In the genomic region with DNA sequence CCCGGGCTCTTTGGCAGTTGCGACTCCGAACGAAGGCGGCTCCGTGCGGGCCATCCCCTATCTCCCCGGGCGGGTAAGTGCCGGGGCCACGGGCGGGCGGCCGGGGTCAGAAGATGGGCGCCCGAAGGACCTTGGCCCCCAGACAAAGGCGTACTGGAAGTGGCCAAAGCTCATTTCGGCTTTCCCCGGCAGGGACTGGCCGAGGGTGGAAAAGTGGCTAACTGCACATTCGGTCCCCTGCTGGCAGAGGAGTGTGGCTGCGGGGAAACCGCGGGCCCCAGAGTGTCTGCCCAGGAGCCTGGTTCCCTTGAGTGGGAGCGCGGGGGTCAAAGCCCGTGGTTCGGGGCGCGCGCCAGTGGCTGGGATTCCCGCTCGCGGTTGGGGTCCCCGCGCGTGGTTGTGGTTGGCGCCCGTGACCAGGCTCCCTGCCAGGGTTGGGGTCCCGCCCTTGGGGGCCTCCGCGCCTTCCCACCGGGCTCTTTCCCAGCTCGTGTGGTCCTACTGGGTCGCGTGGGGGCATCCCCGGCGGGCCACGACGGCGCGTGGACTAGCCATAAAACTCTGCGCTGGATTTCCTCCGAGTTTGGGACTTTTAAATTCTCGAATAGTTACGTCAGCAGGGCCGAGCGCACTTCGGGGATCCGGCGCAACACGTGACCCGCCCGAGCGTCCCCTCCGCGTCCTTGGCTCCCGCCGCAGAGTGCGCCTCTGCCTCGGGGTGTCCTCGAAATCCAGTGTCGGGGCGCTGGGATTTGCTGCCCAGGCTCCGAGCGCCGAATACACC, we compare ENCODE assay signal across 8 cellular contexts.
DNase-seq lines count a peak whose midpoint lies in the region; ATAC-seq and TF ChIP-seq lines count a peak whose summit lies in the region.

No MANE protein-coding gene starts in this region.

- H3K9me3 ChIP-seq in NT2/D1 (ENCODE audit: insufficient read depth, low read length) (no peaks in the 10 kb centered on the region), liver (ENCODE audit: control insufficient read depth in 4 of 4, low read length in 3 of 4) (no peaks in the 10 kb centered on the region), tibial artery (no peaks in the 10 kb centered on the region)

- peak; percentile 56 for TF ChIP-seq CTCF in AG10803 (conservative IDR thresholded peaks at IDR 0.05; ENCODE audit: low read length)
- peak in 14 of 56 donors; percentile 10 to 34 (median 18) for TF ChIP-seq CTCF in dorsolateral prefrontal cortex (IDR thresholded peaks at IDR 0.05 in 54 of 56, conservative IDR thresholded peaks at IDR 0.05 in 2 of 56; ENCODE audit: low read depth in 1 of 56, partially characterized antibody in 56 of 56)
- TF ChIP-seq CTCF in liver (IDR thresholded peaks at IDR 0.05; ENCODE audit: low read depth, low read length, missing input control): peak; percentile 40
- peak; percentile 42 to 63 for TF ChIP-seq CTCF in tibial artery (IDR thresholded peaks at IDR 0.05)

- ATAC-seq in GM19351 (IDR thresholded peaks at IDR 0.05; ENCODE audit: unreplicated experiment): peak; percentile 60
- no peak for ATAC-seq in GM21526 (IDR thresholded peaks at IDR 0.05; ENCODE audit: low FRiP score, unreplicated experiment)
- no peak for ATAC-seq in HG03135 (IDR thresholded peaks at IDR 0.05; ENCODE audit: unreplicated experiment)

- intact Hi-C loops in dorsolateral prefrontal cortex (cut with DNase I): no loop called here
- intact Hi-C loops in tibial artery (cut with DNase I; ENCODE audit: low total_unique reads): loop anchor here (2.0 to 10.0 kb wide), 2 partner anchors 61 to 139 kb away; a partner anchor contains a TSS

- peak overlapping the region in 49 of 59 donors; percentile 10 to 91 (median 70) for H3K27ac ChIP-seq in dorsolateral prefrontal cortex
- peak overlapping the region; percentile 92 to 99 for H3K27ac ChIP-seq in liver (ENCODE audit: low read depth in 1 of 2, low read length in 2 of 2)
- peak overlapping the region; percentile 99 to 100 for H3K27ac ChIP-seq in tibial artery

- H3K9ac ChIP-seq in NT2/D1 (ENCODE audit: insufficient read length, low read depth) (peak overlapping the region; percentile 81), liver (ENCODE audit: low read depth in 1 of 2, low read length in 2 of 2) (peak overlapping the region; percentile 63 to 66)

- peak overlapping the region; percentile 71 for H3K4me3 ChIP-seq in AG10803 (ENCODE audit: low read length)
- H3K4me3 ChIP-seq in NT2/D1 (ENCODE audit: insufficient read length, low read depth): peak overlapping the region; percentile 54
- peak overlapping the region; percentile 41 to 77 (median 60) for H3K4me3 ChIP-seq in dorsolateral prefrontal cortex
- H3K4me3 ChIP-seq in liver (ENCODE audit: low read depth in 1 of 3, low read length in 3 of 3): peak overlapping the region; percentile 57 to 72 (median 67)
- peak overlapping the region; percentile 61 to 83 for H3K4me3 ChIP-seq in tibial artery

- DNase-seq in AG10803 (ENCODE audit: low read depth) (peak; percentile 71), NT2/D1 (ENCODE audit: low read depth, low spot score) (no peak), dorsolateral prefrontal cortex (peak in 2 of 10 donors; percentile 10 to 45), tibial artery (peak; percentile 70 to 91)

- peak; percentile 31 to 64 for TF ChIP-seq RAD21 in liver (IDR thresholded peaks at IDR 0.05)

- WGBS in liver: 2% methylated on average over 77 of the region's 77 CpGs

- H3K4me1 ChIP-seq in NT2/D1 (ENCODE audit: insufficient read depth, insufficient read length) (no peaks in the 10 kb centered on the region), liver (ENCODE audit: control insufficient read depth in 4 of 4, insufficient read depth in 4 of 4, low read length in 3 of 4) (peaks cover 3 to 8% (median 5%) of the 10 kb centered on the region in 4 donors), tibial artery (peaks cover 0 to 40% (median 18%) of the 10 kb centered on the region in 4 donors)

- H3K36me3 ChIP-seq in NT2/D1 (ENCODE audit: insufficient read depth, insufficient read length, low read length): no peaks in the 10 kb centered on the region
- no peaks in the 10 kb centered on the region for H3K36me3 ChIP-seq in liver (ENCODE audit: control insufficient read depth in 4 of 4, insufficient read depth in 3 of 4, low read depth in 1 of 4, low read length in 3 of 4)
- no peaks in the 10 kb centered on the region for H3K36me3 ChIP-seq in tibial artery

- H3K27me3 ChIP-seq in NT2/D1 (ENCODE audit: insufficient read depth, insufficient read length) (no peaks in the 10 kb centered on the region), dorsolateral prefrontal cortex (peaks cover 0 to 40% (median 19%) of the 10 kb centered on the region in 45 donors), liver (ENCODE audit: control insufficient read depth in 4 of 4, insufficient read depth in 4 of 4, low read length in 3 of 4) (no peaks in the 10 kb centered on the region), tibial artery (no peaks in the 10 kb centered on the region)

TF ChIP-seq in liver, 16 proteins besides CTCF, POLR2A, EP300 and RAD21:
- no peak for TF ChIP-seq EGR1 (IDR thresholded peaks at IDR 0.05; ENCODE audit: low read depth in 2 of 2)
- peak; percentile 50 to 73 for TF ChIP-seq HNF4A (conservative IDR thresholded peaks at IDR 0.05)
- TF ChIP-seq, protein P1, sequence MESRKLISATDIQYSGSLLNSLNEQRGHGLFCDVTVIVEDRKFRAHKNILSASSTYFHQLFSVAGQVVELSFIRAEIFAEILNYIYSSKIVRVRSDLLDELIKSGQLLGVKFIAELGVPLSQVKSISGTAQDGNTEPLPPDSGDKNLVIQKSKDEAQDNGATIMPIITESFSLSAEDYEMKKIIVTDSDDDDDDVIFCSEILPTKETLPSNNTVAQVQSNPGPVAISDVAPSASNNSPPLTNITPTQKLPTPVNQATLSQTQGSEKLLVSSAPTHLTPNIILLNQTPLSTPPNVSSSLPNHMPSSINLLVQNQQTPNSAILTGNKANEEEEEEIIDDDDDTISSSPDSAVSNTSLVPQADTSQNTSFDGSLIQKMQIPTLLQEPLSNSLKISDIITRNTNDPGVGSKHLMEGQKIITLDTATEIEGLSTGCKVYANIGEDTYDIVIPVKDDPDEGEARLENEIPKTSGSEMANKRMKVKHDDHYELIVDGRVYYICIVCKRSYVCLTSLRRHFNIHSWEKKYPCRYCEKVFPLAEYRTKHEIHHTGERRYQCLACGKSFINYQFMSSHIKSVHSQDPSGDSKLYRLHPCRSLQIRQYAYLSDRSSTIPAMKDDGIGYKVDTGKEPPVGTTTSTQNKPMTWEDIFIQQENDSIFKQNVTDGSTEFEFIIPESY (IDR thresholded peaks at IDR 0.05): no peak
- TF ChIP-seq YY1 (IDR thresholded peaks at IDR 0.05): peak; percentile 64
- TF ChIP-seq GABPA (IDR thresholded peaks at IDR 0.05 in 1 of 2, conservative IDR thresholded peaks at IDR 0.05 in 1 of 2): no peak
- TF ChIP-seq SP1 (IDR thresholded peaks at IDR 0.05): peak; percentile 20
- no peak for TF ChIP-seq NR2F2 (IDR thresholded peaks at IDR 0.05)
- no peak for TF ChIP-seq FOXA2 (IDR thresholded peaks at IDR 0.05)
- TF ChIP-seq JUND (IDR thresholded peaks at IDR 0.05): peak in 1 of 2 donors; percentile 46
- peak; percentile 26 for TF ChIP-seq HNF4G (IDR thresholded peaks at IDR 0.05)
- TF ChIP-seq, protein P2, sequence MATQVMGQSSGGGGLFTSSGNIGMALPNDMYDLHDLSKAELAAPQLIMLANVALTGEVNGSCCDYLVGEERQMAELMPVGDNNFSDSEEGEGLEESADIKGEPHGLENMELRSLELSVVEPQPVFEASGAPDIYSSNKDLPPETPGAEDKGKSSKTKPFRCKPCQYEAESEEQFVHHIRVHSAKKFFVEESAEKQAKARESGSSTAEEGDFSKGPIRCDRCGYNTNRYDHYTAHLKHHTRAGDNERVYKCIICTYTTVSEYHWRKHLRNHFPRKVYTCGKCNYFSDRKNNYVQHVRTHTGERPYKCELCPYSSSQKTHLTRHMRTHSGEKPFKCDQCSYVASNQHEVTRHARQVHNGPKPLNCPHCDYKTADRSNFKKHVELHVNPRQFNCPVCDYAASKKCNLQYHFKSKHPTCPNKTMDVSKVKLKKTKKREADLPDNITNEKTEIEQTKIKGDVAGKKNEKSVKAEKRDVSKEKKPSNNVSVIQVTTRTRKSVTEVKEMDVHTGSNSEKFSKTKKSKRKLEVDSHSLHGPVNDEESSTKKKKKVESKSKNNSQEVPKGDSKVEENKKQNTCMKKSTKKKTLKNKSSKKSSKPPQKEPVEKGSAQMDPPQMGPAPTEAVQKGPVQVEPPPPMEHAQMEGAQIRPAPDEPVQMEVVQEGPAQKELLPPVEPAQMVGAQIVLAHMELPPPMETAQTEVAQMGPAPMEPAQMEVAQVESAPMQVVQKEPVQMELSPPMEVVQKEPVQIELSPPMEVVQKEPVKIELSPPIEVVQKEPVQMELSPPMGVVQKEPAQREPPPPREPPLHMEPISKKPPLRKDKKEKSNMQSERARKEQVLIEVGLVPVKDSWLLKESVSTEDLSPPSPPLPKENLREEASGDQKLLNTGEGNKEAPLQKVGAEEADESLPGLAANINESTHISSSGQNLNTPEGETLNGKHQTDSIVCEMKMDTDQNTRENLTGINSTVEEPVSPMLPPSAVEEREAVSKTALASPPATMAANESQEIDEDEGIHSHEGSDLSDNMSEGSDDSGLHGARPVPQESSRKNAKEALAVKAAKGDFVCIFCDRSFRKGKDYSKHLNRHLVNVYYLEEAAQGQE (IDR thresholded peaks at IDR 0.05): peak; percentile 44
- no peak for TF ChIP-seq FOXA1 (IDR thresholded peaks at IDR 0.05)
- TF ChIP-seq TAF1 (conservative IDR thresholded peaks at IDR 0.05): peak; percentile 38
- TF ChIP-seq RXRA (IDR thresholded peaks at IDR 0.05): no peak
